Comparison of ENCODE assay signal across 21 cellular contexts in the genomic region with DNA sequence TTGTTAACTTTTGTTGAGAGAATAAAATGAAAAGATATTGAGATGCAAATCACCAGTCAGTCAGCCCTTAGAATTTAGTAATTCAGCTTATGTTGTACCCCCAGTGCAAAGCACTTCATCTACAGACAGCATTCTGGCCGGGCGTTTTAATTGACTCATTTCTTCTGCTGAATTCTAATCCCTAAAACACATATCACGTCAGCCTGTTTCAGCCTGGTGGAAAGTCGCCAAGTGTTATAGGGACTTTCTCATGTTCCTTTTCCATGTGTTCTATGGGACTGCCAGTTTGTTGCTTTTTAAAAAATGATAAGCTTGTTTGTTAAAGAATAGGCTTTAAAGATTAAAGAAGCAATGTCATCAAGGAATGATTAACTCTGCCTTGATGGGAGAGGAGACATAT.
"Had no signal": no experiment of that assay in that cellular context is flagged by ENCODE, and none has a peak within 500 bp of the region (broad histone marks: within the 10 kb centered on the region; RNA-seq: fewer than 3 reads in every experiment).

No MANE protein-coding gene starts in this region.

- H3K9me3 ChIP-seq: esophagus muscularis mucosa, mucosa of descending colon, pancreas, thoracic aorta, upper lobe of right lung had no signal

- H3K4me1 ChIP-seq: esophagus muscularis mucosa, upper lobe of right lung had no signal

- DNase-seq: activated CD4-positive, alpha-beta memory T cell treated with anti-CD3 and anti-CD28 coated beads for 36 hours; activated CD4-positive, alpha-beta T cell treated with anti-CD3 and anti-CD28 coated beads for 36 hours; activated CD8-positive, alpha-beta memory T cell treated with anti-CD3 and anti-CD28 coated beads, Interleukin-2, amount 10 ng/mL, durations not matched to agents 7 days and 5 days; activated naive CD4-positive, alpha-beta T cell treated with anti-CD3 and anti-CD28 coated beads, Interleukin-2, amount 50 U/mL, for 16 hours; activated T-cell treated with anti-CD3 and anti-CD28 coated beads, Interleukin-2, amount 50 U/mL, for 1 hour; central memory CD4-positive, alpha-beta T cell; cortex of kidney; effector CD4-positive, alpha-beta T cell; foreskin fibroblast; hippocampal formation; kidney; left ventricle myocardium superior; mucosa of descending colon; naive thymus-derived CD4-positive, alpha-beta T cell; stimulated activated CD4-positive, alpha-beta T cell treated with anti-CD3 and anti-CD28 coated beads, Interleukin-12 subunit alpha, Interleukin-12 subunit beta, amount 100 ng/mL, for 4 hours; stimulated activated CD4-positive, alpha-beta T cell treated with anti-CD3 and anti-CD28 coated beads, Interleukin-2, amount 100 ng/mL, for 24 hours; upper lobe of right lung had no signal

- H3K27me3 ChIP-seq: esophagus muscularis mucosa, pancreas, upper lobe of right lung had no signal

- ATAC-seq: activated CD4-positive, alpha-beta T cell treated with anti-CD3 and anti-CD28 coated beads for 36 hours; activated CD8-positive, alpha-beta memory T cell treated with anti-CD3 and anti-CD28 coated beads, Interleukin-2, amount 10 ng/mL, durations not matched to agents 7 days and 5 days; left ventricle myocardium superior; mucosa of descending colon; naive thymus-derived CD4-positive, alpha-beta T cell; stimulated activated effector memory CD8-positive, alpha-beta T cell treated with anti-CD3 and anti-CD28 coated beads, Interleukin-12 subunit alpha, Interleukin-12 subunit beta, amount 100 ng/mL, for 72 hours; upper lobe of right lung had no signal

- H3K4me3 ChIP-seq: esophagus muscularis mucosa, mucosa of descending colon, pancreas, thoracic aorta, upper lobe of right lung had no signal

- H3K27ac ChIP-seq: esophagus muscularis mucosa, pancreas, thoracic aorta, upper lobe of right lung had no signal

- H3K36me3 ChIP-seq: pancreas, thoracic aorta, upper lobe of right lung had no signal
